13 cellular contexts compared by ENCODE assay signal in the genomic region with DNA sequence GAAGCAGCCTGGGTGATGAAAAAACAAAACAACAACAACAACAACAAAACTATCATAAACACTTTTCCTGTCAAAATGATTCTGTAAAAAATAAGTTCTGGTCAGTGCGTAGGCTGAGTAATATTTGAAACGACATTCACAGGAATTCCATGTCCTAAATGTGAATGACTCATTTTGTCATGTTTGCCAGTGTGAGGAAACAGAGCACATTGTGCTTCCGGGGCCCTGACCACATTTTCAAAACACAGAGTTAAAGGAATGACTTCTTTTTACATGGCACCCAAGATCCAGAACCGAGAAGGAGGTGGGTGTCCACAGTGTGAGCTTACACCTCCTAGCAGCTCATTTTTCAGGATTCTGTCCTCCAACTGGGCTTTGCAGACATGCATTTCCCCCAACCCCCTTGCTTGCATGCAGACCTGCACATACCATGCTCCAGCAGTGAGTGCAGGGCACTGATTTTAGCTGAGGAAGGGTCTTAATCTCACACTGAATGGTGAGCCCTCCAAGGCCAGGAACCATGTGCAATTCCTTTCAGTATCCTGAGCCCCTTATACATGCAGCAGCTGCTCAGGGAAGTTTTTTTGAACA. TPM values are rescaled to one million over a fixed set of nuclear protein-coding genes. Genes with fewer than 3 reads are reported as not detected.
DNase-seq lines count a peak whose midpoint lies in the region; TF ChIP-seq lines count a peak whose summit lies in the region.
"Had no signal": no experiment of that assay in that cellular context is flagged by ENCODE, and none has a peak within 500 bp of the region (broad histone marks: within the 10 kb centered on the region; RNA-seq: fewer than 3 reads in every experiment).

No MANE protein-coding gene starts in this region.

- no peak overlapping the region for H3K9ac ChIP-seq in rectal smooth muscle tissue (ENCODE audit: low read length)

- H3K4me1 ChIP-seq in rectal smooth muscle tissue (ENCODE audit: control insufficient read depth, insufficient read depth, low read length), result no peaks in the 10 kb centered on the region

- in situ Hi-C loops in SK-MEL-5 (cut with HindIII; ENCODE audit: low pct_unique_long_range_greater_than_20kb, low sequenced_read_pairs), result no loop called here

- H3K27ac ChIP-seq in rectal smooth muscle tissue (ENCODE audit: low read depth, low read length), result no peak overlapping the region
- H3K27ac ChIP-seq: SJSA1 had no signal

- no peaks in the 10 kb centered on the region for H3K27me3 ChIP-seq in rectal smooth muscle tissue (ENCODE audit: control insufficient read depth, insufficient read depth, low read length)

- TF ChIP-seq CTCF in foreskin fibroblast (IDR thresholded peaks at IDR 0.05; ENCODE audit: low read depth, low read length), result no peak

- DNase-seq in EL (peak; percentile 56), SK-MEL-5 (ENCODE audit: low read depth, low spot score) (peak; percentile 3), foreskin fibroblast (peak; percentile 15 to 18), NCI-H2227 treated with DMSO at 0.1 percent for 48 hours (lab: John Stamatoyannopoulos, UW) (no peak), NCI-H187 (lab: John Stamatoyannopoulos, UW) (no peak)
- DNase-seq in activated CD4-positive, alpha-beta T cell treated with anti-CD3 and anti-CD28 coated beads for 4 hours, result no peak
- DNase-seq in activated CD4-positive, alpha-beta T cell treated with anti-CD3 and anti-CD28 coated beads for 48 hours, result no peak
- DNase-seq: activated CD4-positive, alpha-beta T cell treated with anti-CD3 and anti-CD28 coated beads, Interleukin-2, amount 50 U/mL, for 4 hours; KG1; left cardiac atrium; NCI-H446 treated with DMSO at 0.1 percent for 48 hours had no signal

- no peaks in the 10 kb centered on the region for H3K36me3 ChIP-seq in rectal smooth muscle tissue (ENCODE audit: control insufficient read depth, insufficient read depth, low read length)
- H3K36me3 ChIP-seq: SJSA1 had no signal

- no peak overlapping the region for H3K4me3 ChIP-seq in foreskin fibroblast (ENCODE audit: low read depth in 1 of 2, low read length in 2 of 2)
- peak overlapping the region; percentile 44 for H3K4me3 ChIP-seq in rectal smooth muscle tissue (ENCODE audit: low read length)
- H3K4me3 ChIP-seq: SJSA1 had no signal

RNA-seq across cellular contexts. Expression of a gene that starts 3.0 kb away (rescaled TPM):
- not detected in 2 replicates for total RNA-seq in SK-MEL-5 (2014; rRNA removed; shearing (Covaris generic))
- polyA plus RNA-seq in SK-MEL-5 (2015; cell fraction: cytosol; rRNA removed), result not detected in 2 replicates
- not detected in 2 replicates for polyA plus RNA-seq in SK-MEL-5 (2015; cell fraction: nucleus; rRNA removed)
- total RNA-seq: left cardiac atrium, SJSA1 had no signal

RNA-seq across cellular contexts. Expression of a gene that starts 17.2 kb away (rescaled TPM):
- total RNA-seq in SK-MEL-5 (2014; rRNA removed; shearing (Covaris generic)), result 0.03 TPM in 1 of 2 replicates, not detected in the other
- polyA plus RNA-seq in SK-MEL-5 (2015; cell fraction: cytosol; rRNA removed), result not detected in 2 replicates
- 0.20 and 0.22 TPM in 2 replicates for polyA plus RNA-seq in SK-MEL-5 (2015; cell fraction: nucleus; rRNA removed)

Comparison
In these comparisons a context has a peak if more than half of its experiments do, and no peak if none do; other contexts are left out.
1. DNase-seq: peak in EL (single experiment), SK-MEL-5 (single experiment) and foreskin fibroblast (2 of 2); none in NCI-H2227 treated with DMSO at 0.1 percent for 48 hours (single experiment), activated CD4-positive, alpha-beta T cell treated with anti-CD3 and anti-CD28 coated beads for 4 hours (0 of 2), NCI-H187 (0 of 2) and activated CD4-positive, alpha-beta T cell treated with anti-CD3 and anti-CD28 coated beads for 48 hours (single experiment).